Comparison of ENCODE assay signal across 1 cellular context in genomic region chr7:7099584-7100014, GRCh38.
A peak's percentile ranks its signal among the peaks of the same experiment; 100 is the strongest.
TF ChIP-seq lines count a peak whose summit lies in the region.

No MANE protein-coding gene starts in this region.

TF ChIP-seq in K562, 482 proteins besides CTCF, POLR2A, EP300 and RAD21 (continued from another document and continues in another):
- no peak for TF ChIP-seq ZBTB49 (CRISPR knock-in tag; IDR thresholded peaks at IDR 0.05; ENCODE audit: borderline replicate concordance)
- peak; percentile 42 for TF ChIP-seq E2F8 (IDR thresholded peaks at IDR 0.05; ENCODE audit: low read depth, partially characterized antibody)
- peak in 1 of 2 experiments; percentile 99; a peak in 2 of 4 replicates for TF ChIP-seq ZNF318 (IDR thresholded peaks at IDR 0.05; ENCODE audit: borderline replicate concordance in 1 of 2, low read depth in 1 of 2)
- TF ChIP-seq RB1 (IDR thresholded peaks at IDR 0.05; ENCODE audit: low read depth) = 0 out of 2 replicates have a peak, but pooled peaks have one; percentile 45
- TF ChIP-seq ZC3H8 (IDR thresholded peaks at IDR 0.05) = no peak
- TF ChIP-seq ZBTB12 (CRISPR knock-in tag; IDR thresholded peaks at IDR 0.05) = no peak
- TF ChIP-seq IRF9 (tag; IDR thresholded peaks at IDR 0.05) = peak; percentile 37; the same call in 1 of the 2 replicates
- no peak for TF ChIP-seq ZBTB40 (IDR thresholded peaks at IDR 0.05)
- TF ChIP-seq ZBTB40 (CRISPR knock-in tag; IDR thresholded peaks at IDR 0.05) = no peak
- no peak for TF ChIP-seq HMG20A (CRISPR knock-in tag; conservative IDR thresholded peaks at IDR 0.05)
- TF ChIP-seq ZNF77 (CRISPR knock-in tag; IDR thresholded peaks at IDR 0.05) = no peak
- TF ChIP-seq PHF21A (IDR thresholded peaks at IDR 0.05; ENCODE audit: borderline replicate concordance, low read depth) = no peak
- TF ChIP-seq SRSF7 (optimal IDR thresholded peaks at IDR 0.05; ENCODE audit: low read depth, low read length) = no peak
- no peak for TF ChIP-seq TGIF2 (CRISPR knock-in tag; IDR thresholded peaks at IDR 0.05)
- no peak for TF ChIP-seq GABPA (tag; conservative IDR thresholded peaks at IDR 0.05; ENCODE audit: low read depth)
- TF ChIP-seq FIP1L1 (IDR thresholded peaks at IDR 0.05; ENCODE audit: low read depth, low read length, poor library complexity, severe bottlenecking) = no peak
- TF ChIP-seq STAT5B (CRISPR knock-in tag; IDR thresholded peaks at IDR 0.05) = no peak
- no peak for TF ChIP-seq ATF2 (CRISPR knock-in tag; IDR thresholded peaks at IDR 0.05)
- TF ChIP-seq E2F4 (CRISPR knock-in tag; IDR thresholded peaks at IDR 0.05; ENCODE audit: low read depth) = no peak
- TF ChIP-seq KLF6 (CRISPR knock-in tag; IDR thresholded peaks at IDR 0.05; ENCODE audit: borderline replicate concordance) = no peak
- peak; percentile 42 for TF ChIP-seq ELF1 (tag; IDR thresholded peaks at IDR 0.05)
